ENCODE assay signal across 15 cellular contexts in genomic region chr4:30839583-30840520, GRCh38.
DNase-seq lines count a peak whose midpoint lies in the region; FAIRE-seq and TF ChIP-seq lines count a peak whose summit lies in the region.
"Had no signal": no experiment of that assay in that cellular context is flagged by ENCODE, and none has a peak within 500 bp of the region (broad histone marks: within the 10 kb centered on the region; RNA-seq: fewer than 3 reads in every experiment).

No MANE protein-coding gene starts in this region.

- H3K27ac ChIP-seq in mesendoderm (ENCODE audit: low read depth, low read length), result no peak overlapping the region
- H3K27ac ChIP-seq in transverse colon, result peak overlapping the region in 1 of 4 donors; percentile 29
- H3K27ac ChIP-seq: parathyroid adenoma, tibial nerve had no signal

- no peak for TF ChIP-seq CTCF in transverse colon (IDR thresholded peaks at IDR 0.05)
- TF ChIP-seq CTCF in D721Med (IDR thresholded peaks at IDR 0.05; ENCODE audit: insufficient read depth, missing control alignments), result no peak

- no peak overlapping the region for H3K23ac ChIP-seq in mesendoderm (ENCODE audit: low read length)

- intact Hi-C loops in transverse colon (cut with DNase I; ENCODE audit: low total_unique reads), result no loop called here

- H2BK15ac ChIP-seq in mesendoderm (replicated peaks; ENCODE audit: low read depth), result peak overlapping the region; percentile 96

- H3K4ac ChIP-seq in mesendoderm (ENCODE audit: low read depth, low read length), result no peak overlapping the region

- H3K27me3 ChIP-seq in mesendoderm (ENCODE audit: insufficient read depth, low read length, poor library complexity), result no peaks in the 10 kb centered on the region
- no peaks in the 10 kb centered on the region for H3K27me3 ChIP-seq in transverse colon
- H3K27me3 ChIP-seq: tibial nerve had no signal

- H3K4me3 ChIP-seq in mesendoderm (ENCODE audit: low read length) (no peak overlapping the region), transverse colon (no peak overlapping the region)
- H3K4me3 ChIP-seq: tibial nerve had no signal

- no peaks in the 10 kb centered on the region for H3K9me3 ChIP-seq in transverse colon
- H3K9me3 ChIP-seq: tibial nerve had no signal

- TF ChIP-seq EP300 in transverse colon (IDR thresholded peaks at IDR 0.05; ENCODE audit: low read depth), result no peak

- H3K4me1 ChIP-seq in mesendoderm (ENCODE audit: control insufficient read depth, low read depth, low read length) (peaks cover 6% of the 10 kb centered on the region), transverse colon (peaks cover 0 to 3% (median 0%) of the 10 kb centered on the region in 4 donors)
- H3K4me1 ChIP-seq: parathyroid adenoma, tibial nerve had no signal

- no peaks in the 10 kb centered on the region for H3K79me2 ChIP-seq in mesendoderm (ENCODE audit: control insufficient read depth, insufficient read depth, low read length)
- H3K79me2 ChIP-seq: parathyroid adenoma had no signal

- H3K56ac ChIP-seq in mesendoderm (ENCODE audit: low read length), result peak overlapping the region; percentile 40

- no peak overlapping the region for H3K4me2 ChIP-seq in mesendoderm (ENCODE audit: low read length)

- H3K18ac ChIP-seq in mesendoderm (ENCODE audit: low read length), result no peak overlapping the region

- no peak overlapping the region for H4K5ac ChIP-seq in mesendoderm (ENCODE audit: low read length)

- no peak overlapping the region for H3K9ac ChIP-seq in mesendoderm (ENCODE audit: low read length)
- H3K9ac ChIP-seq: parathyroid adenoma had no signal

- H4K8ac ChIP-seq in mesendoderm (ENCODE audit: low read depth, low read length), result no peak overlapping the region

- H3K36me3 ChIP-seq in mesendoderm (ENCODE audit: control insufficient read depth, insufficient read depth, low read length) (no peaks in the 10 kb centered on the region), transverse colon (no peaks in the 10 kb centered on the region)
- H3K36me3 ChIP-seq: tibial nerve had no signal

- H2AK5ac ChIP-seq in mesendoderm (ENCODE audit: low read length), result no peak overlapping the region

- in situ Hi-C loops in transverse colon (cut with MboI; ENCODE audit: low pct_ligation_motif_present in 1 of 4, low pct_unique_long_range_greater_than_20kb in 1 of 4, low sequenced_read_pairs in 3 of 4), result no loop called here

- H3K79me1 ChIP-seq in mesendoderm (ENCODE audit: low read length), result no peaks in the 10 kb centered on the region

- H2BK120ac ChIP-seq in mesendoderm (ENCODE audit: low read depth, low read length), result no peak overlapping the region

- WGBS in mesendoderm (ENCODE audit: extremely low coverage, insufficient coverage, low lambda C conversion rate), result 100% methylated on average over 1 of the region's 6 CpGs
- WGBS in transverse colon (ENCODE audit: low coverage in 1 of 2), 2 donors, result 29 to 51% methylated on average over 6 of the region's 6 CpGs

- FAIRE-seq in D721Med (lab: Jason Lieb, UNC), result no peak
- FAIRE-seq: endometrium, GM18507, kidney had no signal

- TF ChIP-seq POLR2A in transverse colon (IDR thresholded peaks at IDR 0.05), result no peak

- H2BK5ac ChIP-seq in mesendoderm (ENCODE audit: low read length), result no peak overlapping the region

- DNase-seq in Daoy (ENCODE audit: low read depth), result peak; percentile 7
- peak; percentile 37 for DNase-seq in NCI-H2029 treated with DMSO at 0.1 percent for 48 hours (lab: John Stamatoyannopoulos, UW)
- peak; percentile 89 for DNase-seq in astrocyte of the hippocampus (ENCODE audit: low read depth, low spot score)
- DNase-seq in mesendoderm, result peak; percentile 35
- no peak for DNase-seq in transverse colon
- no peak for DNase-seq in D721Med (ENCODE audit: insufficient read length, low spot score)
- DNase-seq in cerebellar nuclear complex (lab: John Stamatoyannopoulos, UW), result no peak
- no peak for DNase-seq in stimulated activated CD4-positive, alpha-beta T cell treated with anti-CD3 and anti-CD28 coated beads, Interleukin-4, amount 100 ng/mL, for 24 hours
- DNase-seq: activated CD4-positive, CD25-positive, alpha-beta regulatory T cell; activated gamma-delta T cell; kidney had no signal

Comparison
In these comparisons a context has a peak if more than half of its experiments do, and no peak if none do; other contexts are left out.
1. DNase-seq: peak in Daoy (single experiment), NCI-H2029 treated with DMSO at 0.1 percent for 48 hours (single experiment), astrocyte of the hippocampus (single experiment) and mesendoderm (single experiment); none in transverse colon (single experiment), D721Med (single experiment), cerebellar nuclear complex (0 of 2) and stimulated activated CD4-positive, alpha-beta T cell treated with anti-CD3 and anti-CD28 coated beads, Interleukin-4, amount 100 ng/mL, for 24 hours (single experiment).